ENCODE assay signal across 1 cellular context in genomic region chr12:62914443-62914909, GRCh38.
TF ChIP-seq lines count a peak whose summit lies in the region.

No MANE protein-coding gene starts in this region.

TF ChIP-seq in WTC11, 78 proteins besides CTCF, POLR2A, EP300 and RAD21:
- no peak for TF ChIP-seq ARID4B (CRISPR knock-in tag; IDR thresholded peaks at IDR 0.05; ENCODE audit: borderline replicate concordance)
- no peak for TF ChIP-seq PRDM15 (CRISPR knock-in tag; IDR thresholded peaks at IDR 0.05)
- TF ChIP-seq MLX (CRISPR knock-in tag; IDR thresholded peaks at IDR 0.05) = no peak
- no peak for TF ChIP-seq ETV6 (CRISPR knock-in tag; IDR thresholded peaks at IDR 0.05)
- TF ChIP-seq E2F4 (CRISPR knock-in tag; IDR thresholded peaks at IDR 0.05; ENCODE audit: borderline replicate concordance, low read depth) = no peak
- TF ChIP-seq ZNF425 (CRISPR knock-in tag; conservative IDR thresholded peaks at IDR 0.05) = no peak
- no peak for TF ChIP-seq USF2 (CRISPR knock-in tag; IDR thresholded peaks at IDR 0.05)
- no peak for TF ChIP-seq JAZF1 (CRISPR knock-in tag; IDR thresholded peaks at IDR 0.05)
- TF ChIP-seq FOXJ3 (CRISPR knock-in tag; IDR thresholded peaks at IDR 0.05; ENCODE audit: borderline replicate concordance) = no peak
- no peak for TF ChIP-seq IRF1 (CRISPR knock-in tag; IDR thresholded peaks at IDR 0.05)
- TF ChIP-seq E2F5 (CRISPR knock-in tag; IDR thresholded peaks at IDR 0.05) = no peak
- no peak for TF ChIP-seq CREB1 (CRISPR knock-in tag; IDR thresholded peaks at IDR 0.05)
- no peak for TF ChIP-seq STAT6 (CRISPR knock-in tag; conservative IDR thresholded peaks at IDR 0.05; ENCODE audit: low read depth)
- no peak for TF ChIP-seq SMAD3 (CRISPR knock-in tag; IDR thresholded peaks at IDR 0.05; ENCODE audit: borderline replicate concordance)
- TF ChIP-seq FOXP4 (CRISPR knock-in tag; IDR thresholded peaks at IDR 0.05) = no peak
- TF ChIP-seq ZBTB21 (CRISPR knock-in tag; IDR thresholded peaks at IDR 0.05; ENCODE audit: borderline replicate concordance) = no peak
- no peak for TF ChIP-seq ZNF232 (CRISPR knock-in tag; IDR thresholded peaks at IDR 0.05)
- no peak for TF ChIP-seq RELA (CRISPR knock-in tag; IDR thresholded peaks at IDR 0.05; ENCODE audit: borderline replicate concordance)
- TF ChIP-seq GTF2I (CRISPR knock-in tag; conservative IDR thresholded peaks at IDR 0.05) = no peak
